ENCODE assay signal across 12 cellular contexts in the genomic region with DNA sequence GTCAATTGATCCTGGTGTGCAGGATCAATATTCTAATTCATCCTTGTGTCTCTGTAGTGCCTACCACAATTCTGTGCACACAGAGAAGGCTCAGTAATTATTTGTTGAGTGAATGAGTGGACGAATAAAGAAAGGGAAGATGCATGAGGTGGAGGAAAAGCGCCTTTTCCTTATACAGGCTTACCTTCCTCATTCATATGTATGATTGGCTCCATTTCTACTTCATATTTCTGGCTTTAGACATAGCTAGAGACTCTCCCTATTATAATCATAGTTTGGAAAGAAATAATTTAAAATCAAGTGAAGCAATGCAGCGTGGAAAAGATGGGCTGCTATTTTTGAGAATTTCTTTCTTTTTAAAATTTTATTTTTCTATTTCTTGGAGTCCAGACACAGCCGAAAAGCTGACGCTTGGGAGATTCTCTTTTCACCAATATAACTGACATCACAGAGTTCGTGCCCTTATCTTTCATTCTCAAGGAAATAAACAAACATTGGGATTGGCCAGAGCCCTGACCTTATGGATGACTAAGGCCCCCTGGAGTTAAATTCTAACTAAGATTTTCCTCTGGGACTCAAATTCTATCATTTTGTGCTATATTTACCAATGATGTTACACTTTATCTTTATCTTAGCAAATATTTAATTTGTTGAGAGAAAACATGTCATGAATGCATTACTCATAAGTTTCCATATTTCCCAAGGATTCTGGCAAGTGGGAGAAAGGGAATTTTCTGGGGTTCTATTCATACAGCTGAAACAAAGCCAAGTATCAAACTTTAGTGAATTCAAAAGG. TPM values are rescaled to one million over a fixed set of nuclear protein-coding genes. Genes with fewer than 3 reads are reported as not detected.
DNase-seq lines count a peak whose midpoint lies in the region; ATAC-seq lines count a peak whose summit lies in the region.
"Had no signal": no experiment of that assay in that cellular context is flagged by ENCODE, and none has a peak within 500 bp of the region (broad histone marks: within the 10 kb centered on the region; RNA-seq: fewer than 3 reads in every experiment).

No MANE protein-coding gene starts in this region.

- H3K36me3 Mint-ChIP-seq in activated CD4-positive, alpha-beta T cell treated with anti-CD3 and anti-CD28 coated beads, Interleukin-2, amount 10 ng/mL, durations not matched to agents 24 days and 14 days (ENCODE audit: low read depth), result no peaks in the 10 kb centered on the region

- ATAC-seq in left ventricle myocardium superior (peak; percentile 67), GM19397 (IDR thresholded peaks at IDR 0.05; ENCODE audit: unreplicated experiment) (no peak)

- no peaks in the 10 kb centered on the region for H3K4me1 Mint-ChIP-seq in activated CD4-positive, alpha-beta T cell treated with anti-CD3 and anti-CD28 coated beads, Interleukin-2, amount 10 ng/mL, durations not matched to agents 24 days and 14 days

- H3K27me3 Mint-ChIP-seq in activated CD4-positive, alpha-beta T cell treated with anti-CD3 and anti-CD28 coated beads, Interleukin-2, amount 10 ng/mL, durations not matched to agents 24 days and 14 days, result no peaks in the 10 kb centered on the region

- DNase-seq in DMS79 treated with DMSO at 0.1 percent for 48 hours (lab: John Stamatoyannopoulos, UW) (peak; percentile 40), DMS79 (lab: John Stamatoyannopoulos, UW) (no peak), astrocyte of the hippocampus (ENCODE audit: low read depth, low spot score) (peak; percentile 38), left ventricle myocardium superior (no peak), smooth muscle cell of the brain vasculature (ENCODE audit: low read depth, low spot score) (peak; percentile 70), medulla oblongata (ENCODE audit: extremely low spot score) (no peak)
- DNase-seq in activated CD4-positive, alpha-beta T cell treated with anti-CD3 and anti-CD28 coated beads, Interleukin-2, amount 10 ng/mL, durations not matched to agents 24 days and 14 days, result no peak
- DNase-seq: activated CD8-positive, alpha-beta memory T cell treated with anti-CD3 and anti-CD28 coated beads, Interleukin-2, amount 50 U/mL, for 4 hours; anterior cingulate cortex; NCI-H1436; stimulated activated CD4-positive, alpha-beta T cell treated with anti-CD3 and anti-CD28 coated beads, Interleukin-2, amount 100 ng/mL, for 24 hours had no signal

- no peak overlapping the region for H3K27ac Mint-ChIP-seq in activated CD4-positive, alpha-beta T cell treated with anti-CD3 and anti-CD28 coated beads, Interleukin-2, amount 10 ng/mL, durations not matched to agents 24 days and 14 days

- H3K9me3 Mint-ChIP-seq in activated CD4-positive, alpha-beta T cell treated with anti-CD3 and anti-CD28 coated beads, Interleukin-2, amount 10 ng/mL, durations not matched to agents 24 days and 14 days, result no peaks in the 10 kb centered on the region

- intact Hi-C loops in left ventricle myocardium superior (cut with micrococcal nuclease), result no loop called here
- intact Hi-C loops in activated CD4-positive, alpha-beta T cell treated with anti-CD3 and anti-CD28 coated beads, Interleukin-2, amount 10 ng/mL, durations not matched to agents 24 days and 14 days (cut with micrococcal nuclease), result no loop called here

- H3K4me3 Mint-ChIP-seq in activated CD4-positive, alpha-beta T cell treated with anti-CD3 and anti-CD28 coated beads, Interleukin-2, amount 10 ng/mL, durations not matched to agents 24 days and 14 days, result no peak overlapping the region

RNA-seq across cellular contexts. Expression of a gene that starts 48.1 kb away (rescaled TPM):
- not detected for total RNA-seq in left ventricle myocardium superior
- total RNA-seq in activated CD4-positive, alpha-beta T cell treated with anti-CD3 and anti-CD28 coated beads, Interleukin-2, amount 10 ng/mL, durations not matched to agents 24 days and 14 days, result not detected in 2 replicates

Comparison
In these comparisons a context has a peak if more than half of its experiments do, and no peak if none do; other contexts are left out.
1. DNase-seq: peak in DMS79 treated with DMSO at 0.1 percent for 48 hours (single experiment), astrocyte of the hippocampus (single experiment) and smooth muscle cell of the brain vasculature (single experiment); none in DMS79 (single experiment), left ventricle myocardium superior (single experiment), medulla oblongata (single experiment) and activated CD4-positive, alpha-beta T cell treated with anti-CD3 and anti-CD28 coated beads, Interleukin-2, amount 10 ng/mL, durations not matched to agents 24 days and 14 days (single experiment).